In genomic region chr10:3848768-3849643, GRCh38 we compare ENCODE assay signal across 13 cellular contexts.
DNase-seq lines count a peak whose midpoint lies in the region; ATAC-seq and TF ChIP-seq lines count a peak whose summit lies in the region.
"Had no signal": no experiment of that assay in that cellular context is flagged by ENCODE, and none has a peak within 500 bp of the region (broad histone marks: within the 10 kb centered on the region; RNA-seq: fewer than 3 reads in every experiment).

No MANE protein-coding gene starts in this region.

- no peak for TF ChIP-seq CTCF in brain microvascular endothelial cell (IDR thresholded peaks at IDR 0.05; ENCODE audit: low read depth, low read length, missing control alignments)
- TF ChIP-seq CTCF in neutrophil (IDR thresholded peaks at IDR 0.05): no peak
- no peak for TF ChIP-seq CTCF in transverse colon (IDR thresholded peaks at IDR 0.05)

- H3K27ac ChIP-seq in brain microvascular endothelial cell: peak overlapping the region; percentile 62
- H3K27ac ChIP-seq in neutrophil: peak overlapping the region; percentile 98
- no peak overlapping the region for H3K27ac ChIP-seq in transverse colon
- H3K27ac ChIP-seq: thoracic aorta, WERI-Rb-1 had no signal

- no peak for ATAC-seq in HG03108 (IDR thresholded peaks at IDR 0.05; ENCODE audit: unreplicated experiment)

- TF ChIP-seq EP300 in transverse colon (IDR thresholded peaks at IDR 0.05; ENCODE audit: low read depth): no peak

- intact Hi-C loops in transverse colon (cut with DNase I; ENCODE audit: low total_unique reads): no loop called here

- H3K9me3 ChIP-seq in neutrophil (no peaks in the 10 kb centered on the region), transverse colon (no peaks in the 10 kb centered on the region)
- H3K9me3 ChIP-seq: thoracic aorta had no signal

- peak; percentile 19 for DNase-seq in Daoy (ENCODE audit: low read depth)
- DNase-seq in HT1080 (ENCODE audit: low read depth): peak; percentile 52
- DNase-seq in brain microvascular endothelial cell: peak; percentile 72
- DNase-seq in NCI-H345 (lab: John Stamatoyannopoulos, UW): no peak
- no peak for DNase-seq in transverse colon
- DNase-seq: activated gamma-delta T cell, endodermal cell, kidney, nephron progenitor cell, WERI-Rb-1 had no signal

- no peak for TF ChIP-seq POLR2A in transverse colon (IDR thresholded peaks at IDR 0.05)

- 84 to 94% methylated on average over 4 of the region's 4 CpGs for WGBS in transverse colon (ENCODE audit: low coverage in 1 of 2), 2 donors

- H3K36me3 ChIP-seq in brain microvascular endothelial cell (replicated peaks): no peaks in the 10 kb centered on the region
- H3K36me3 ChIP-seq in neutrophil: no peaks in the 10 kb centered on the region
- no peaks in the 10 kb centered on the region for H3K36me3 ChIP-seq in transverse colon
- H3K36me3 ChIP-seq: thoracic aorta, WERI-Rb-1 had no signal

- no peaks in the 10 kb centered on the region for H3K27me3 ChIP-seq in brain microvascular endothelial cell (replicated peaks)
- no peaks in the 10 kb centered on the region for H3K27me3 ChIP-seq in neutrophil
- H3K27me3 ChIP-seq in transverse colon: no peaks in the 10 kb centered on the region

- H3K4me3 ChIP-seq in brain microvascular endothelial cell (ENCODE audit: low read depth, low read length) (no peak overlapping the region), neutrophil (ENCODE audit: low read depth in 1 of 2, low read length in 1 of 2) (no peak overlapping the region), transverse colon (no peak overlapping the region)
- H3K4me3 ChIP-seq: thoracic aorta had no signal

- in situ Hi-C loops in brain microvascular endothelial cell (cut with HindIII; ENCODE audit: low pct_ligation_motif_present, low sequenced_read_pairs) (no loop called here), transverse colon (cut with MboI; ENCODE audit: low pct_ligation_motif_present in 1 of 4, low pct_unique_long_range_greater_than_20kb in 1 of 4, low sequenced_read_pairs in 3 of 4) (no loop called here)

- peaks cover 41 to 48% of the 10 kb centered on the region in 2 experiments for H3K4me1 ChIP-seq in neutrophil (ENCODE audit: control insufficient read depth in 1 of 2, insufficient read depth in 1 of 2, low read depth in 1 of 2, low read length in 1 of 2)
- H3K4me1 ChIP-seq in transverse colon: peaks cover 28 to 35% (median 34%) of the 10 kb centered on the region in 4 donors

Comparison
In these comparisons a context has a peak if more than half of its experiments do, and no peak if none do; other contexts are left out.
1. DNase-seq: peak in Daoy (single experiment), HT1080 (single experiment) and brain microvascular endothelial cell (single experiment); none in NCI-H345 (single experiment) and transverse colon (single experiment).
2. H3K27ac ChIP-seq: peak in brain microvascular endothelial cell (single experiment) and neutrophil (single experiment); none in transverse colon (0 of 4).